Comparison of ENCODE assay signal across 37 cellular contexts in genomic region chr3:131725414-131725813, GRCh38.
"Had no signal": no experiment of that assay in that cellular context is flagged by ENCODE, and none has a peak within 500 bp of the region (broad histone marks: within the 10 kb centered on the region; RNA-seq: fewer than 3 reads in every experiment).

No MANE protein-coding gene starts in this region.

- H3K27ac Mint-ChIP-seq: activated B cell treated with CpG ODN at 0.5 μM for 24 hours; activated CD4-positive, alpha-beta memory T cell treated with anti-CD3 and anti-CD28 coated beads for 36 hours; activated CD4-positive, alpha-beta T cell treated with anti-CD3 and anti-CD28 coated beads, Interleukin-2, amount 10 ng/mL, durations not matched to agents 24 days and 14 days; activated CD8-positive, alpha-beta memory T cell treated with anti-CD3 and anti-CD28 coated beads, Interleukin-2, amount 10 ng/mL, durations not matched to agents 7 days and 5 days; activated CD8-positive, alpha-beta T cell treated with anti-CD3 and anti-CD28 coated beads, Interleukin-2, amount 10 ng/mL, durations not matched to agents 7 days and 5 days; activated naive CD4-positive, alpha-beta T cell treated with anti-CD3 and anti-CD28 coated beads for 36 hours; activated naive CD4-positive, alpha-beta T cell treated with anti-CD3 and anti-CD28 coated beads, Interleukin-2, amount 50 U/mL, for 72 hours; activated naive CD8-positive, alpha-beta T cell treated with anti-CD3 and anti-CD28 coated beads for 36 hours; activated T-cell treated with anti-CD3 and anti-CD28 coated beads, Interleukin-2, amount 50 U/mL, for 72 hours; activated T-helper 1 cell treated with anti-CD3 and anti-CD28 coated beads, Interleukin-12 subunit alpha, Interleukin-12 subunit beta, Interleukin-2, Interleukin-4 antibody, amounts not matched to agents 30 ng/mL and 10 ng/mL and 1 ng/mL, durations not matched to agents 14 hours and 24 hours and 36 hours; activated T-helper 17 cell treated with anti-CD3 and anti-CD28 coated beads, Interleukin-2, amount 50 U/mL, for 72 hours; T-helper 1 cell treated with Interleukin-12 subunit alpha and Interleukin-12 subunit beta and Interleukin-4 antibody, amounts not matched to agents 30 μg/mL and 1 μg/mL, for 36 hours; T-helper 2 cell treated with Interferon-gamma antibody and Interleukin-4, amounts not matched to agents 5 μg/mL and 100 μg/mL, for 36 hours had no signal

- H3K27ac ChIP-seq: adrenal gland, body of pancreas, brain microvascular endothelial cell, breast epithelium, VCaP had no signal

- H3K36me3 ChIP-seq: adrenal gland, brain microvascular endothelial cell, breast epithelium had no signal

- H3K4me3 ChIP-seq: adrenal gland, body of pancreas, breast epithelium had no signal

- H3K9me3 Mint-ChIP-seq: activated B cell treated with CpG ODN at 0.5 μM for 24 hours; activated CD4-positive, alpha-beta memory T cell treated with anti-CD3 and anti-CD28 coated beads for 36 hours; activated CD4-positive, alpha-beta T cell treated with anti-CD3 and anti-CD28 coated beads, Interleukin-2, amount 10 ng/mL, durations not matched to agents 24 days and 14 days; activated naive CD4-positive, alpha-beta T cell treated with anti-CD3 and anti-CD28 coated beads for 36 hours; activated naive CD4-positive, alpha-beta T cell treated with anti-CD3 and anti-CD28 coated beads, Interleukin-2, amount 50 U/mL, for 72 hours; activated naive CD8-positive, alpha-beta T cell treated with anti-CD3 and anti-CD28 coated beads for 36 hours; activated T-cell treated with anti-CD3 and anti-CD28 coated beads, Interleukin-2, amount 50 U/mL, for 4 hours; activated T-cell treated with anti-CD3 and anti-CD28 coated beads, Interleukin-2, amount 50 U/mL, for 72 hours; activated T-helper 1 cell treated with anti-CD3 and anti-CD28 coated beads, Interleukin-12 subunit alpha, Interleukin-12 subunit beta, Interleukin-2, Interleukin-4 antibody, amounts not matched to agents 30 ng/mL and 10 ng/mL and 1 ng/mL, durations not matched to agents 14 hours and 24 hours and 36 hours; activated T-helper 17 cell treated with anti-CD3 and anti-CD28 coated beads, Interleukin-2, amount 50 U/mL, for 72 hours; T-helper 1 cell treated with Interleukin-12 subunit alpha and Interleukin-12 subunit beta and Interleukin-4 antibody, amounts not matched to agents 30 μg/mL and 1 μg/mL, for 36 hours; T-helper 2 cell treated with Interferon-gamma antibody and Interleukin-4, amounts not matched to agents 5 μg/mL and 100 μg/mL, for 36 hours had no signal

- H3K27me3 ChIP-seq: adrenal gland, body of pancreas, brain microvascular endothelial cell, breast epithelium had no signal

- H3K4me1 ChIP-seq: adrenal gland, body of pancreas, breast epithelium had no signal

- DNase-seq: activated B cell treated with CpG ODN at 0.5 μM for 24 hours; activated CD4-positive, alpha-beta memory T cell treated with anti-CD3 and anti-CD28 coated beads for 36 hours; activated CD4-positive, alpha-beta T cell treated with anti-CD3 and anti-CD28 coated beads for 4 hours; activated CD4-positive, alpha-beta T cell treated with anti-CD3 and anti-CD28 coated beads, Interleukin-2, amount 50 U/mL, for 1 hour; activated CD4-positive, alpha-beta T cell treated with anti-CD3 and anti-CD28 coated beads, Interleukin-2, amount 50 U/mL, for 4 hours; activated CD4-positive, CD25-positive, alpha-beta regulatory T cell treated with anti-CD3 and anti-CD28 coated beads, Interleukin-2, amount 50 U/mL, for 72 hours; activated CD8-positive, alpha-beta memory T cell treated with anti-CD3 and anti-CD28 coated beads for 24 hours; activated CD8-positive, alpha-beta memory T cell treated with anti-CD3 and anti-CD28 coated beads, Interleukin-2, amount 10 ng/mL, durations not matched to agents 7 days and 5 days; activated CD8-positive, alpha-beta memory T cell treated with anti-CD3 and anti-CD28 coated beads, Interleukin-2, amount 50 U/mL, for 48 hours; activated CD8-positive, alpha-beta T cell treated with anti-CD3 and anti-CD28 coated beads, Interleukin-2, amount 10 ng/mL, durations not matched to agents 7 days and 5 days; activated effector memory CD4-positive, alpha-beta T cell treated with anti-CD3 and anti-CD28 coated beads, Interleukin-2, amount 50 U/mL, for 16 hours; activated gamma-delta T cell treated with Interleukin-2 at 50 U/mL for 16 hours; activated naive CD4-positive, alpha-beta T cell; activated naive CD4-positive, alpha-beta T cell treated with anti-CD3 and anti-CD28 coated beads for 36 hours; activated naive CD4-positive, alpha-beta T cell treated with anti-CD3 and anti-CD28 coated beads, Interleukin-2, amount 50 U/mL, for 16 hours; activated naive CD8-positive, alpha-beta T cell treated with anti-CD3 and anti-CD28 coated beads for 36 hours; activated T-cell treated with anti-CD3 and anti-CD28 coated beads, Interleukin-2, amount 50 U/mL, for 4 hours; activated T-cell treated with anti-CD3 and anti-CD28 coated beads, Interleukin-2, amount 50 U/mL, for 72 hours; adrenal gland; amniotic stem cell; aorta; body of pancreas; brain microvascular endothelial cell; central memory CD4-positive, alpha-beta T cell; T-helper 1 cell; T-helper 2 cell; T-helper 9 cell had no signal

- H3K4me1 Mint-ChIP-seq: activated B cell treated with CpG ODN at 0.5 μM for 24 hours; activated CD4-positive, alpha-beta T cell treated with anti-CD3 and anti-CD28 coated beads, Interleukin-2, amount 10 ng/mL, durations not matched to agents 24 days and 14 days; activated CD8-positive, alpha-beta memory T cell treated with anti-CD3 and anti-CD28 coated beads, Interleukin-2, amount 10 ng/mL, durations not matched to agents 7 days and 5 days; activated T-helper 17 cell treated with anti-CD3 and anti-CD28 coated beads, Interleukin-2, amount 50 U/mL, for 72 hours had no signal

- H3K4me3 Mint-ChIP-seq: activated B cell treated with CpG ODN at 0.5 μM for 24 hours; activated CD4-positive, alpha-beta memory T cell treated with anti-CD3 and anti-CD28 coated beads for 36 hours; activated CD4-positive, alpha-beta T cell treated with anti-CD3 and anti-CD28 coated beads, Interleukin-2, amount 10 ng/mL, durations not matched to agents 24 days and 14 days; activated CD8-positive, alpha-beta memory T cell treated with anti-CD3 and anti-CD28 coated beads, Interleukin-2, amount 10 ng/mL, durations not matched to agents 7 days and 5 days; activated CD8-positive, alpha-beta T cell treated with anti-CD3 and anti-CD28 coated beads, Interleukin-2, amount 10 ng/mL, durations not matched to agents 7 days and 5 days; activated naive CD4-positive, alpha-beta T cell treated with anti-CD3 and anti-CD28 coated beads for 36 hours; activated naive CD8-positive, alpha-beta T cell treated with anti-CD3 and anti-CD28 coated beads for 36 hours; activated T-cell treated with anti-CD3 and anti-CD28 coated beads, Interleukin-2, amount 50 U/mL, for 4 hours; activated T-cell treated with anti-CD3 and anti-CD28 coated beads, Interleukin-2, amount 50 U/mL, for 72 hours; activated T-helper 1 cell treated with anti-CD3 and anti-CD28 coated beads, Interleukin-12 subunit alpha, Interleukin-12 subunit beta, Interleukin-2, Interleukin-4 antibody, amounts not matched to agents 30 ng/mL and 10 ng/mL and 1 ng/mL, durations not matched to agents 14 hours and 24 hours and 36 hours; activated T-helper 17 cell treated with anti-CD3 and anti-CD28 coated beads, Interleukin-2, amount 50 U/mL, for 72 hours; T-helper 1 cell treated with Interleukin-12 subunit alpha and Interleukin-12 subunit beta and Interleukin-4 antibody, amounts not matched to agents 30 μg/mL and 1 μg/mL, for 36 hours; T-helper 2 cell treated with Interferon-gamma antibody and Interleukin-4, amounts not matched to agents 5 μg/mL and 100 μg/mL, for 36 hours had no signal

- H3K9me3 ChIP-seq: adrenal gland, body of pancreas, breast epithelium had no signal

- ATAC-seq: activated CD8-positive, alpha-beta memory T cell treated with anti-CD3 and anti-CD28 coated beads, Interleukin-2, amount 10 ng/mL, durations not matched to agents 7 days and 5 days; activated CD8-positive, alpha-beta T cell treated with anti-CD3 and anti-CD28 coated beads, Interleukin-2, amount 10 ng/mL, durations not matched to agents 7 days and 5 days; activated naive CD4-positive, alpha-beta T cell treated with anti-CD3 and anti-CD28 coated beads, Interleukin-2, amount 50 U/mL, for 72 hours; activated T-cell treated with anti-CD3 and anti-CD28 coated beads, Interleukin-2, amount 50 U/mL, for 4 hours; activated T-cell treated with anti-CD3 and anti-CD28 coated beads, Interleukin-2, amount 50 U/mL, for 72 hours; activated T-helper 17 cell treated with anti-CD3 and anti-CD28 coated beads, Interleukin-2, amount 50 U/mL, for 72 hours; body of pancreas had no signal

- FAIRE-seq: astrocyte, TTC549 had no signal

- H3K36me3 Mint-ChIP-seq: activated CD4-positive, alpha-beta memory T cell treated with anti-CD3 and anti-CD28 coated beads for 36 hours; activated CD8-positive, alpha-beta memory T cell treated with anti-CD3 and anti-CD28 coated beads, Interleukin-2, amount 10 ng/mL, durations not matched to agents 7 days and 5 days; activated naive CD4-positive, alpha-beta T cell treated with anti-CD3 and anti-CD28 coated beads, Interleukin-2, amount 50 U/mL, for 72 hours; activated naive CD8-positive, alpha-beta T cell treated with anti-CD3 and anti-CD28 coated beads for 36 hours had no signal
